ENCODE assay signal across 1 cellular context in the genomic region with DNA sequence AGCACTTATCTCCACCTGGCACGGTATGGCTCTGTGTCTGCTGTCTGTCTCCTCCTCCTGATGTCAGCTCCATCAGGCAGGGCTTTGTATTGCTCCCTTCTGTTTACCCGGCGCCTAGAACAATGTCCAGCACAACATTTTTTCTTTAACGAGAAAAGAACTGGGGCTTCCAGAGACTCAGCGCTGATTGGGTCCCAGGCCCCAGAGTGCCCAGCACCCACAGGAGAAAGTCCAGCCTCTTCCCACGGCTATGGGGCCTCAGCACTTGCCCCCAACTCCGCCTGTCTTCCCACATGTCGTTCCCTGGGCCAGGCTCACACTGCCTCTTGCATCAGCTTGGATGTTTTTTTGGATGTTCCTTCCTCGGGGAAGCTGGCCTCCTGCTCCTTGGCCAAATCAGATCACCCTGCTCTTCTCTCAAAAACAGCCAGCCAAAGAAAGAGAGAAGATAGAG.
A peak's percentile ranks its signal among the peaks of the same experiment; 100 is the strongest.
TF ChIP-seq lines count a peak whose summit lies in the region.

No MANE protein-coding gene starts in this region.

TF ChIP-seq in HepG2, 621 proteins besides CTCF, POLR2A, EP300 and RAD21 (continued from another document):
- TF ChIP-seq, protein P1, sequence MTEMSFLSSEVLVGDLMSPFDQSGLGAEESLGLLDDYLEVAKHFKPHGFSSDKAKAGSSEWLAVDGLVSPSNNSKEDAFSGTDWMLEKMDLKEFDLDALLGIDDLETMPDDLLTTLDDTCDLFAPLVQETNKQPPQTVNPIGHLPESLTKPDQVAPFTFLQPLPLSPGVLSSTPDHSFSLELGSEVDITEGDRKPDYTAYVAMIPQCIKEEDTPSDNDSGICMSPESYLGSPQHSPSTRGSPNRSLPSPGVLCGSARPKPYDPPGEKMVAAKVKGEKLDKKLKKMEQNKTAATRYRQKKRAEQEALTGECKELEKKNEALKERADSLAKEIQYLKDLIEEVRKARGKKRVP (CRISPR knock-in tag; IDR thresholded peaks at IDR 0.05), result peak in 1 of 2 experiments; percentile 96; a peak in 2 of 4 replicates
- TF ChIP-seq FOXJ3 (CRISPR knock-in tag; IDR thresholded peaks at IDR 0.05; ENCODE audit: borderline replicate concordance) (peak; percentile 76), CREM (IDR thresholded peaks at IDR 0.05) (peak; percentile 47; the same call in 1 of the 2 replicates), CREM (CRISPR knock-in tag; IDR thresholded peaks at IDR 0.05) (no peak), YEATS4 (CRISPR knock-in tag; IDR thresholded peaks at IDR 0.05; ENCODE audit: borderline replicate concordance) (peak; percentile 72), MTA1 (CRISPR knock-in tag; IDR thresholded peaks at IDR 0.05; ENCODE audit: borderline replicate concordance) (peak; percentile 74; the same call in 1 of the 2 replicates), HNF4A (CRISPR knock-in tag; IDR thresholded peaks at IDR 0.05) (peak; percentile 81), TBX2 (CRISPR knock-in tag; IDR thresholded peaks at IDR 0.05; ENCODE audit: borderline replicate concordance) (peak; percentile 80), EHMT2 (IDR thresholded peaks at IDR 0.05; ENCODE audit: borderline replicate concordance, low read depth, low read length) (no peak), ZNF556 (CRISPR knock-in tag; IDR thresholded peaks at IDR 0.05; ENCODE audit: borderline replicate concordance) (peak; percentile 47; the same call in 1 of the 2 replicates)
- TF ChIP-seq, protein P2, sequence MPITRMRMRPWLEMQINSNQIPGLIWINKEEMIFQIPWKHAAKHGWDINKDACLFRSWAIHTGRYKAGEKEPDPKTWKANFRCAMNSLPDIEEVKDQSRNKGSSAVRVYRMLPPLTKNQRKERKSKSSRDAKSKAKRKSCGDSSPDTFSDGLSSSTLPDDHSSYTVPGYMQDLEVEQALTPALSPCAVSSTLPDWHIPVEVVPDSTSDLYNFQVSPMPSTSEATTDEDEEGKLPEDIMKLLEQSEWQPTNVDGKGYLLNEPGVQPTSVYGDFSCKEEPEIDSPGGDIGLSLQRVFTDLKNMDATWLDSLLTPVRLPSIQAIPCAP (CRISPR knock-in tag; IDR thresholded peaks at IDR 0.05; ENCODE audit: low read depth), result no peak
- TF ChIP-seq, protein P3, sequence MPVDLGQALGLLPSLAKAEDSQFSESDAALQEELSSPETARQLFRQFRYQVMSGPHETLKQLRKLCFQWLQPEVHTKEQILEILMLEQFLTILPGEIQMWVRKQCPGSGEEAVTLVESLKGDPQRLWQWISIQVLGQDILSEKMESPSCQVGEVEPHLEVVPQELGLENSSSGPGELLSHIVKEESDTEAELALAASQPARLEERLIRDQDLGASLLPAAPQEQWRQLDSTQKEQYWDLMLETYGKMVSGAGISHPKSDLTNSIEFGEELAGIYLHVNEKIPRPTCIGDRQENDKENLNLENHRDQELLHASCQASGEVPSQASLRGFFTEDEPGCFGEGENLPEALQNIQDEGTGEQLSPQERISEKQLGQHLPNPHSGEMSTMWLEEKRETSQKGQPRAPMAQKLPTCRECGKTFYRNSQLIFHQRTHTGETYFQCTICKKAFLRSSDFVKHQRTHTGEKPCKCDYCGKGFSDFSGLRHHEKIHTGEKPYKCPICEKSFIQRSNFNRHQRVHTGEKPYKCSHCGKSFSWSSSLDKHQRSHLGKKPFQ (CRISPR knock-in tag; IDR thresholded peaks at IDR 0.05; ENCODE audit: insufficient replicate concordance), result peak; percentile 79
- TF ChIP-seq, protein P4, sequence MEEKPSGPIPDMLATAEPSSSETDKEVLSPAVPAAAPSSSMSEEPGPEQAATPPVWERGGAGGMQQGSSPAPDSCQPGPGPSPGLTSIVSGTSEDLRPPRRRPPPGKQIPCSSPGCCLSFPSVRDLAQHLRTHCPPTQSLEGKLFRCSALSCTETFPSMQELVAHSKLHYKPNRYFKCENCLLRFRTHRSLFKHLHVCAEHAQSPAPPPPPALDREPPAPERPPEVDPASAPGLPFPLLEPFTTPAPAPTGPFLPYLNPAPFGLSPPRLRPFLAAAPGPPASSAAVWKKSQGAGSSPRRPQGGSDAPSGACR (CRISPR knock-in tag; IDR thresholded peaks at IDR 0.05), result no peak
